Comparison of ENCODE assay signal across 24 cellular contexts in genomic region chr20:16474342-16474741, GRCh38.
"Had no signal": no experiment of that assay in that cellular context is flagged by ENCODE, and none has a peak within 500 bp of the region (broad histone marks: within the 10 kb centered on the region; RNA-seq: fewer than 3 reads in every experiment).

No MANE protein-coding gene starts in this region.

- H3K9me3 ChIP-seq: left ventricle myocardium inferior, ovary, right atrium auricular region had no signal

- ATAC-seq: esophagus mucosa had no signal

- H3K27ac ChIP-seq: left ventricle myocardium inferior, ovary, right atrium auricular region had no signal

- H3K36me3 ChIP-seq: brain microvascular endothelial cell, ovary, right atrium auricular region had no signal

- H3K4me3 ChIP-seq: heart right ventricle, left ventricle myocardium inferior, lung, ovary, right atrium auricular region had no signal

- H3K9me3 Mint-ChIP-seq: activated naive CD4-positive, alpha-beta T cell treated with anti-CD3 and anti-CD28 coated beads for 36 hours; endodermal cell; nephron progenitor cell had no signal

- H3K27me3 ChIP-seq: brain microvascular endothelial cell, heart right ventricle, ovary, right atrium auricular region had no signal

- H3K27ac Mint-ChIP-seq: activated naive CD4-positive, alpha-beta T cell treated with anti-CD3 and anti-CD28 coated beads for 36 hours; activated naive CD8-positive, alpha-beta T cell treated with anti-CD3 and anti-CD28 coated beads for 36 hours; endodermal cell; nephron progenitor cell had no signal

- H3K27me3 Mint-ChIP-seq: activated naive CD8-positive, alpha-beta T cell treated with anti-CD3 and anti-CD28 coated beads for 36 hours; naive B cell had no signal

- H3K4me3 Mint-ChIP-seq: activated naive CD4-positive, alpha-beta T cell treated with anti-CD3 and anti-CD28 coated beads for 36 hours; activated naive CD8-positive, alpha-beta T cell treated with anti-CD3 and anti-CD28 coated beads for 36 hours; endodermal cell; naive B cell; nephron progenitor cell had no signal

- DNase-seq: activated CD4-positive, alpha-beta T cell treated with anti-CD3 and anti-CD28 coated beads for 4 hours; activated CD4-positive, alpha-beta T cell treated with anti-CD3 and anti-CD28 coated beads, Interleukin-2, amount 50 U/mL, for 4 hours; activated effector memory CD4-positive, alpha-beta T cell treated with anti-CD3 and anti-CD28 coated beads, Interleukin-2, amount 50 U/mL, for 16 hours; activated naive CD4-positive, alpha-beta T cell treated with anti-CD3 and anti-CD28 coated beads for 36 hours; activated naive CD8-positive, alpha-beta T cell treated with anti-CD3 and anti-CD28 coated beads for 36 hours; brain microvascular endothelial cell; caudate nucleus; endodermal cell; foreskin fibroblast; heart right ventricle; kidney glomerular epithelial cell; left ventricle myocardium inferior; naive B cell; nephron progenitor cell; ovary; stimulated activated CD4-positive, alpha-beta T cell treated with anti-CD3 and anti-CD28 coated beads, Interleukin-2, amount 100 ng/mL, for 48 hours; stimulated activated naive CD4-positive, alpha-beta T cell treated with Interleukin-2 at 50 U/mL for 16 hours; T-helper 2 cell; trophoblast cell had no signal

- FAIRE-seq: astrocyte, urothelium cell line had no signal
